Comparison of ENCODE assay signal across 34 cellular contexts in genomic region chr4:42361475-42361874, GRCh38. TPM values are rescaled to one million over a fixed set of nuclear protein-coding genes. Genes with fewer than 3 reads are reported as not detected.
"Had no signal": no experiment of that assay in that cellular context is flagged by ENCODE, and none has a peak within 500 bp of the region (broad histone marks: within the 10 kb centered on the region; RNA-seq: fewer than 3 reads in every experiment).

No MANE protein-coding gene starts in this region.

- H3K36me3 ChIP-seq: left lung, lower lobe of right lung, sigmoid colon, upper lobe of left lung had no signal

- DNase-seq: activated CD4-positive, alpha-beta memory T cell treated with anti-CD3 and anti-CD28 coated beads, Interleukin-2, amount 10 ng/mL, durations not matched to agents 7 days and 5 days; activated CD4-positive, alpha-beta T cell treated with anti-CD3 and anti-CD28 coated beads for 1 hour; activated CD4-positive, alpha-beta T cell treated with anti-CD3 and anti-CD28 coated beads, Interleukin-2, amount 10 ng/mL, durations not matched to agents 7 days and 5 days; activated CD8-positive, alpha-beta memory T cell treated with anti-CD3 and anti-CD28 coated beads, Interleukin-2, amount 50 U/mL, for 48 hours; activated gamma-delta T cell treated with Interleukin-2 at 50 U/mL for 16 hours; activated naive CD4-positive, alpha-beta T cell treated with anti-CD3 and anti-CD28 coated beads, Interleukin-2, amount 50 U/mL, for 16 hours; activated naive CD8-positive, alpha-beta T cell treated with anti-CD3 and anti-CD28 coated beads, Interleukin-2, amount 50 U/mL, for 24 hours; activated T-cell treated with anti-CD3 and anti-CD28 coated beads, Interleukin-2, amount 50 U/mL, for 24 hours; amygdala; caudate nucleus; cortex of kidney; foreskin fibroblast; head of caudate nucleus; hippocampal formation; immature natural killer cell; left lung; lower lobe of right lung; mesendoderm; natural killer cell; posterior cingulate gyrus; sigmoid colon; small intestine; stimulated activated CD4-positive, alpha-beta T cell treated with anti-CD3 and anti-CD28 coated beads, Interleukin-4, amount 100 ng/mL, for 4 hours; stimulated activated CD8-positive, alpha-beta memory T cell treated with anti-CD3 and anti-CD28 coated beads, Interleukin-4, amount 100 ng/mL, for 48 hours; stimulated activated naive CD8-positive, alpha-beta T cell treated with anti-CD3 and anti-CD28 coated beads, Interleukin-15, amount 100 ng/mL, for 72 hours; substantia nigra; T-helper 2 cell; upper lobe of left lung had no signal

- H3K27ac ChIP-seq: left lung, lower lobe of right lung, sigmoid colon, upper lobe of left lung had no signal

- H3K9me3 Mint-ChIP-seq: activated CD4-positive, alpha-beta memory T cell treated with anti-CD3 and anti-CD28 coated beads, Interleukin-2, amount 10 ng/mL, durations not matched to agents 7 days and 5 days; activated CD4-positive, alpha-beta T cell treated with anti-CD3 and anti-CD28 coated beads, Interleukin-2, amount 10 ng/mL, durations not matched to agents 7 days and 5 days; activated naive CD8-positive, alpha-beta T cell treated with anti-CD3 and anti-CD28 coated beads, Interleukin-2, amount 50 U/mL, for 24 hours; activated T-cell treated with anti-CD3 and anti-CD28 coated beads, Interleukin-2, amount 50 U/mL, for 24 hours; immature natural killer cell had no signal

- H3K4me1 Mint-ChIP-seq: immature natural killer cell, natural killer cell had no signal

- H3K27me3 ChIP-seq: left lung, sigmoid colon, upper lobe of left lung had no signal

- ATAC-seq: activated naive CD8-positive, alpha-beta T cell treated with anti-CD3 and anti-CD28 coated beads, Interleukin-2, amount 50 U/mL, for 24 hours; esophagus mucosa; left lung; lower lobe of right lung; natural killer cell; stimulated activated memory B cell treated with anti-CD40 and anti-IgM and Interleukin-4, amounts not matched to agents 10 μg/mL and 1 μg/mL and 100 μg/mL, for 72 hours; stimulated activated naive CD8-positive, alpha-beta T cell treated with anti-CD3 and anti-CD28 coated beads, Interleukin-15, amount 100 ng/mL, for 72 hours; WTC11 had no signal

- H3K9me3 ChIP-seq: left lung, lower lobe of right lung, sigmoid colon, upper lobe of left lung had no signal

- H3K4me3 Mint-ChIP-seq: activated CD4-positive, alpha-beta memory T cell treated with anti-CD3 and anti-CD28 coated beads, Interleukin-2, amount 10 ng/mL, durations not matched to agents 7 days and 5 days; activated CD4-positive, alpha-beta T cell treated with anti-CD3 and anti-CD28 coated beads, Interleukin-2, amount 10 ng/mL, durations not matched to agents 7 days and 5 days; activated naive CD8-positive, alpha-beta T cell treated with anti-CD3 and anti-CD28 coated beads, Interleukin-2, amount 50 U/mL, for 24 hours; activated T-cell treated with anti-CD3 and anti-CD28 coated beads, Interleukin-2, amount 50 U/mL, for 24 hours; immature natural killer cell; natural killer cell; stimulated activated memory B cell treated with anti-CD40 and anti-IgM and Interleukin-4, amounts not matched to agents 10 μg/mL and 1 μg/mL and 100 μg/mL, for 72 hours; stimulated activated naive CD8-positive, alpha-beta T cell treated with anti-CD3 and anti-CD28 coated beads, Interleukin-15, amount 100 ng/mL, for 72 hours; WTC11 had no signal

- H3K27ac Mint-ChIP-seq: activated CD4-positive, alpha-beta memory T cell treated with anti-CD3 and anti-CD28 coated beads, Interleukin-2, amount 10 ng/mL, durations not matched to agents 7 days and 5 days; activated CD4-positive, alpha-beta T cell treated with anti-CD3 and anti-CD28 coated beads, Interleukin-2, amount 10 ng/mL, durations not matched to agents 7 days and 5 days; activated naive CD8-positive, alpha-beta T cell treated with anti-CD3 and anti-CD28 coated beads, Interleukin-2, amount 50 U/mL, for 24 hours; activated T-cell treated with anti-CD3 and anti-CD28 coated beads, Interleukin-2, amount 50 U/mL, for 24 hours; immature natural killer cell; natural killer cell; stimulated activated memory B cell treated with anti-CD40 and anti-IgM and Interleukin-4, amounts not matched to agents 10 μg/mL and 1 μg/mL and 100 μg/mL, for 72 hours; stimulated activated naive CD8-positive, alpha-beta T cell treated with anti-CD3 and anti-CD28 coated beads, Interleukin-15, amount 100 ng/mL, for 72 hours; WTC11 had no signal

- H3K4me1 ChIP-seq: left lung had no signal

- H3K4me3 ChIP-seq: left lung, lower lobe of right lung, sigmoid colon, upper lobe of left lung had no signal

- H3K36me3 Mint-ChIP-seq: immature natural killer cell; natural killer cell; stimulated activated memory B cell treated with anti-CD40 and anti-IgM and Interleukin-4, amounts not matched to agents 10 μg/mL and 1 μg/mL and 100 μg/mL, for 72 hours; WTC11 had no signal

RNA-seq across cellular contexts. Expression of gene SHISA3, which starts 35.8 kb away (rescaled TPM):
- total RNA-seq: chondrocyte, esophagus mucosa, mononuclear cell, natural killer cell, osteoblast had no signal
